15 cellular contexts compared by ENCODE assay signal in the genomic region with DNA sequence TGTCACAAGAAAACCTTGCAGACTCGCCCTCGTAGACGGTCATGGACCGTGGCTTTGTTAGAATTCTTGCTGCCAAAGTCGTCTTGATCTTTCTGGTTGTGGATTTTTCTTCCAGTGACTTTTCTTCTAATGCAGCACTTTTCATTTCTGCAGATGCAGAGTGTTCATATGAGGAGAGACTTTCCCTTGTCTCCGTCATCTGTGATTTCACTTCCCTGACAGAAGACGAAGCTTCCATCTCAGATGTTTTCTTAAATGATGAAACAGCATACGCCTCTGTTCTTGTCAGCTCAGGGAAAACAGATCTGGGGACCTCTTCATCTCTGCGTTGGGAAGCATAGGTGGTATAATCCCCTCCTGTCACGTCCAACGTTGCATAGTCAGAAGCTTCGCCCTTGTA. TPM values are rescaled to one million over a fixed set of nuclear protein-coding genes. Genes with fewer than 3 reads are reported as not detected.
A peak's percentile ranks its signal among the peaks of the same experiment; 100 is the strongest.
DNase-seq lines count a peak whose midpoint lies in the region; ATAC-seq and TF ChIP-seq lines count a peak whose summit lies in the region.
"Had no signal": no experiment of that assay in that cellular context is flagged by ENCODE, and none has a peak within 500 bp of the region (broad histone marks: within the 10 kb centered on the region; RNA-seq: fewer than 3 reads in every experiment).

No MANE protein-coding gene starts in this region.

- CTCF ChIA-PET in activated CD8-positive, alpha-beta T cell treated with anti-CD3 and anti-CD28 coated beads for 36 hours (lab: Charles Lee) = interaction anchor here (1.1 to 1.3 kb wide), 2 partner anchors 9 to 51 kb away, joined by 3 read pairs; partner anchors contain the start of gene PLEKHA3
- CTCF ChIA-PET in activated CD8-positive, alpha-beta T cell treated with anti-CD3 and anti-CD28 coated beads, Interleukin-2, amount 10 ng/mL, durations not matched to agents 7 days and 5 days (lab: Charles Lee) = no interaction called here
- CTCF ChIA-PET in activated B cell treated with CpG ODN at 0.5 μM for 24 hours (lab: Charles Lee) = interaction anchor here (1.0 kb wide), 1 partner anchor 80 kb away, joined by 3 read pairs; the partner anchor contains the start of genes PJVK and PRKRA

- POLR2A ChIA-PET in activated CD8-positive, alpha-beta T cell treated with anti-CD3 and anti-CD28 coated beads for 36 hours (lab: Charles Lee) = interaction anchor here (0.7 to 1.1 kb wide), 2 partner anchors 80 to 1178 kb away, joined by 3 read pairs; partner anchors contain the start of genes PJVK and PRKRA
- POLR2A ChIA-PET in activated CD8-positive, alpha-beta T cell treated with anti-CD3 and anti-CD28 coated beads, Interleukin-2, amount 10 ng/mL, durations not matched to agents 7 days and 5 days (lab: Charles Lee) = interaction anchor here (0.6 kb wide), 1 partner anchor 88 kb away, joined by 5 read pairs; no protein-coding TSS in a partner anchor
- POLR2A ChIA-PET in activated B cell treated with CpG ODN at 0.5 μM for 24 hours (lab: Charles Lee) = interaction anchor here (0.8 to 3.1 kb wide), 4 partner anchors 8 to 1266 kb away, joined by 3 to 20 read pairs (median 4); partner anchors contain the start of genes NFE2L2, PJVK and PRKRA

- peak; percentile 1 for ATAC-seq in activated CD8-positive, alpha-beta T cell treated with anti-CD3 and anti-CD28 coated beads for 36 hours
- ATAC-seq in activated CD8-positive, alpha-beta T cell treated with anti-CD3 and anti-CD28 coated beads, Interleukin-2, amount 10 ng/mL, durations not matched to agents 7 days and 5 days = no peak
- ATAC-seq in GM19351 (IDR thresholded peaks at IDR 0.05; ENCODE audit: unreplicated experiment) (peak; percentile 3), activated B cell treated with CpG ODN at 0.5 μM for 24 hours (ENCODE audit: low read depth) (peak; percentile 9), HG03039 (IDR thresholded peaks at IDR 0.05; ENCODE audit: unreplicated experiment) (no peak), GM19452 (IDR thresholded peaks at IDR 0.05; ENCODE audit: unreplicated experiment) (no peak)

- H3K36me3 Mint-ChIP-seq in activated CD8-positive, alpha-beta T cell treated with anti-CD3 and anti-CD28 coated beads for 36 hours (ENCODE audit: low read depth) = peaks cover 65% of the 10 kb centered on the region
- H3K36me3 Mint-ChIP-seq in activated CD8-positive, alpha-beta T cell treated with anti-CD3 and anti-CD28 coated beads, Interleukin-2, amount 10 ng/mL, durations not matched to agents 7 days and 5 days (ENCODE audit: low read depth) = peaks cover 55% of the 10 kb centered on the region
- H3K36me3 Mint-ChIP-seq in activated B cell treated with CpG ODN at 0.5 μM for 24 hours (ENCODE audit: low read depth) = peaks cover 70% of the 10 kb centered on the region
- H3K36me3 Mint-ChIP-seq in neural crest cell (ENCODE audit: low read depth) = peaks cover 56% of the 10 kb centered on the region

- H3K4me1 Mint-ChIP-seq in activated CD8-positive, alpha-beta T cell treated with anti-CD3 and anti-CD28 coated beads for 36 hours (ENCODE audit: low read depth) = peaks cover 43% of the 10 kb centered on the region
- H3K4me1 Mint-ChIP-seq in activated CD8-positive, alpha-beta T cell treated with anti-CD3 and anti-CD28 coated beads, Interleukin-2, amount 10 ng/mL, durations not matched to agents 7 days and 5 days (ENCODE audit: low read depth) = peaks cover 19% of the 10 kb centered on the region
- H3K4me1 Mint-ChIP-seq in activated B cell treated with CpG ODN at 0.5 μM for 24 hours (peaks cover 58% of the 10 kb centered on the region), neural crest cell (no peaks in the 10 kb centered on the region)

- no peaks in the 10 kb centered on the region for H3K27me3 Mint-ChIP-seq in activated CD8-positive, alpha-beta T cell treated with anti-CD3 and anti-CD28 coated beads for 36 hours
- H3K27me3 Mint-ChIP-seq in activated CD8-positive, alpha-beta T cell treated with anti-CD3 and anti-CD28 coated beads, Interleukin-2, amount 10 ng/mL, durations not matched to agents 7 days and 5 days (ENCODE audit: low read depth) = no peaks in the 10 kb centered on the region
- H3K27me3 Mint-ChIP-seq in activated B cell treated with CpG ODN at 0.5 μM for 24 hours = no peaks in the 10 kb centered on the region
- no peaks in the 10 kb centered on the region for H3K27me3 Mint-ChIP-seq in neural crest cell (ENCODE audit: low read depth)

- no peaks in the 10 kb centered on the region for H3K9me3 Mint-ChIP-seq in activated CD8-positive, alpha-beta T cell treated with anti-CD3 and anti-CD28 coated beads for 36 hours
- H3K9me3 Mint-ChIP-seq in activated CD8-positive, alpha-beta T cell treated with anti-CD3 and anti-CD28 coated beads, Interleukin-2, amount 10 ng/mL, durations not matched to agents 7 days and 5 days (ENCODE audit: insufficient read depth) = no peaks in the 10 kb centered on the region
- H3K9me3 Mint-ChIP-seq in activated B cell treated with CpG ODN at 0.5 μM for 24 hours (no peaks in the 10 kb centered on the region), neural crest cell (peaks cover 7% of the 10 kb centered on the region)

- TF ChIP-seq CTCF in activated CD8-positive, alpha-beta T cell treated with anti-CD3 and anti-CD28 coated beads for 36 hours (IDR thresholded peaks at IDR 0.05) = no peak
- TF ChIP-seq CTCF in activated B cell treated with CpG ODN at 0.5 μM for 24 hours (IDR thresholded peaks at IDR 0.05) = no peak
- TF ChIP-seq CTCF in neural crest cell (conservative IDR thresholded peaks at IDR 0.05) = no peak

- peak overlapping the region; percentile 80 for H3K27ac Mint-ChIP-seq in activated CD8-positive, alpha-beta T cell treated with anti-CD3 and anti-CD28 coated beads for 36 hours
- no peak overlapping the region for H3K27ac Mint-ChIP-seq in activated CD8-positive, alpha-beta T cell treated with anti-CD3 and anti-CD28 coated beads, Interleukin-2, amount 10 ng/mL, durations not matched to agents 7 days and 5 days
- H3K27ac Mint-ChIP-seq in activated B cell treated with CpG ODN at 0.5 μM for 24 hours (peak overlapping the region; percentile 91), neural crest cell (ENCODE audit: unreplicated experiment) (peak overlapping the region; percentile 30)

- H3K4me3 Mint-ChIP-seq in activated CD8-positive, alpha-beta T cell treated with anti-CD3 and anti-CD28 coated beads for 36 hours = peak overlapping the region; percentile 3
- no peak overlapping the region for H3K4me3 Mint-ChIP-seq in activated CD8-positive, alpha-beta T cell treated with anti-CD3 and anti-CD28 coated beads, Interleukin-2, amount 10 ng/mL, durations not matched to agents 7 days and 5 days
- peak overlapping the region; percentile 81 for H3K4me3 Mint-ChIP-seq in activated B cell treated with CpG ODN at 0.5 μM for 24 hours
- no peak overlapping the region for H3K4me3 Mint-ChIP-seq in neural crest cell

- DNase-seq in activated CD8-positive, alpha-beta T cell treated with anti-CD3 and anti-CD28 coated beads for 36 hours = no peak
- DNase-seq in activated CD8-positive, alpha-beta T cell treated with anti-CD3 and anti-CD28 coated beads, Interleukin-2, amount 10 ng/mL, durations not matched to agents 7 days and 5 days = no peak
- DNase-seq in activated B cell treated with CpG ODN at 0.5 μM for 24 hours (no peak), neural crest cell (ENCODE audit: low read depth, low spot score) (no peak), NCI-H345 treated with DMSO at 0.1 percent for 48 hours (lab: John Stamatoyannopoulos, UW; ENCODE audit: unreplicated experiment) (no peak)
- DNase-seq: effector CD4-positive, alpha-beta T cell; EL; islet precursor cell; NCI-H446 treated with DMSO at 0.1 percent for 48 hours; ovary; SK-N-SH; small intestine had no signal

- intact Hi-C loops in activated CD8-positive, alpha-beta T cell treated with anti-CD3 and anti-CD28 coated beads for 36 hours (cut with micrococcal nuclease) = no loop called here
- intact Hi-C loops in activated B cell treated with CpG ODN at 0.5 μM for 24 hours (cut with micrococcal nuclease) = loop anchor here (1.0 to 2.0 kb wide), 4 partner anchors 8 to 978 kb away; partner anchors contain the start of genes PJVK and PRKRA

RNA-seq across cellular contexts. Expression of gene PLEKHA3, which starts 50.9 kb away (rescaled TPM):
- 10 to 100 TPM; 21.0 to 22.2 TPM for total RNA-seq in activated CD8-positive, alpha-beta T cell treated with anti-CD3 and anti-CD28 coated beads for 36 hours
- 10 to 100 TPM; 22.3 to 23.1 TPM for total RNA-seq in activated CD8-positive, alpha-beta T cell treated with anti-CD3 and anti-CD28 coated beads, Interleukin-2, amount 10 ng/mL, durations not matched to agents 7 days and 5 days
- 28.3 and 29.6 TPM in 2 replicates for total RNA-seq in activated B cell treated with CpG ODN at 0.5 μM for 24 hours
- total RNA-seq in neural crest cell = 22.0 and 23.2 TPM in 2 replicates

RNA-seq across cellular contexts. Expression of gene FKBP7, which starts 52.8 kb away (rescaled TPM):
- 1 to 10 TPM; 2.1 to 3.0 TPM for total RNA-seq in activated CD8-positive, alpha-beta T cell treated with anti-CD3 and anti-CD28 coated beads for 36 hours
- 1 to 10 TPM; 2.6 to 3.6 TPM for total RNA-seq in activated CD8-positive, alpha-beta T cell treated with anti-CD3 and anti-CD28 coated beads, Interleukin-2, amount 10 ng/mL, durations not matched to agents 7 days and 5 days
- total RNA-seq in activated B cell treated with CpG ODN at 0.5 μM for 24 hours (0.44 and 0.64 TPM in 2 replicates), neural crest cell (25.2 and 28.3 TPM in 2 replicates)

Comparison
In these comparisons a context has a peak if more than half of its experiments do, and no peak if none do; other contexts are left out.
1. ATAC-seq: peak in activated CD8-positive, alpha-beta T cell treated with anti-CD3 and anti-CD28 coated beads for 36 hours (single experiment), GM19351 (single experiment) and activated B cell treated with CpG ODN at 0.5 μM for 24 hours (single experiment); none in activated CD8-positive, alpha-beta T cell treated with anti-CD3 and anti-CD28 coated beads, Interleukin-2, amount 10 ng/mL, durations not matched to agents 7 days and 5 days (single experiment), HG03039 (single experiment) and GM19452 (single experiment).
2. H3K4me3 Mint-ChIP-seq: peak in activated CD8-positive, alpha-beta T cell treated with anti-CD3 and anti-CD28 coated beads for 36 hours (single experiment) and activated B cell treated with CpG ODN at 0.5 μM for 24 hours (single experiment); none in activated CD8-positive, alpha-beta T cell treated with anti-CD3 and anti-CD28 coated beads, Interleukin-2, amount 10 ng/mL, durations not matched to agents 7 days and 5 days (single experiment) and neural crest cell (single experiment).